9 cellular contexts compared by ENCODE assay signal in genomic region chr15:75171408-75171807, GRCh38. TPM values are rescaled to one million over a fixed set of nuclear protein-coding genes. Genes with fewer than 3 reads are reported as not detected.
DNase-seq lines count a peak whose midpoint lies in the region; ATAC-seq and TF ChIP-seq lines count a peak whose summit lies in the region.
"Had no signal": no experiment of that assay in that cellular context is flagged by ENCODE, and none has a peak within 500 bp of the region (broad histone marks: within the 10 kb centered on the region; RNA-seq: fewer than 3 reads in every experiment).

No MANE protein-coding gene starts in this region.

- no peaks in the 10 kb centered on the region for H3K27me3 ChIP-seq in BLaER1 treated with 17β-estradiol and CSF1 and Interleukin-3, amounts not matched to agents 10 nM and 100 nM
- H3K27me3 ChIP-seq in IMR-90 (ENCODE audit: control insufficient read depth, insufficient read depth, low read length) (no peaks in the 10 kb centered on the region), left lung (no peaks in the 10 kb centered on the region), hepatocyte (no peaks in the 10 kb centered on the region)
- H3K27me3 ChIP-seq: right lobe of liver had no signal

- no peaks in the 10 kb centered on the region for H3K36me3 Mint-ChIP-seq in activated CD4-positive, alpha-beta memory T cell treated with anti-CD3 and anti-CD28 coated beads for 36 hours

- peak overlapping the region; percentile 59 to 97 (median 86) for H3K4me2 ChIP-seq in BLaER1 treated with 17β-estradiol and CSF1 and Interleukin-3, amounts not matched to agents 10 nM and 100 nM
- H3K4me2 ChIP-seq in IMR-90 (ENCODE audit: low read depth, low read length) (no peak overlapping the region), hepatocyte (no peak overlapping the region)

- peaks cover 36 to 99% (median 86%) of the 10 kb centered on the region in 10 experiments for H3K4me1 ChIP-seq in BLaER1 treated with 17β-estradiol and CSF1 and Interleukin-3, amounts not matched to agents 10 nM and 100 nM
- H3K4me1 ChIP-seq in IMR-90 (ENCODE audit: control insufficient read depth, insufficient read depth, low read length) (peaks cover 12% of the 10 kb centered on the region), left lung (peaks cover 5 to 34% of the 10 kb centered on the region in 2 donors), hepatocyte (ENCODE audit: insufficient read depth) (peaks cover 10% of the 10 kb centered on the region)

- no peak overlapping the region for H2AK9ac ChIP-seq in IMR-90 (replicated peaks; ENCODE audit: low read depth, low read length, poor library complexity)

- no peak overlapping the region for H3K27ac Mint-ChIP-seq in activated CD4-positive, alpha-beta memory T cell treated with anti-CD3 and anti-CD28 coated beads for 36 hours

- H2BK15ac ChIP-seq in IMR-90 (ENCODE audit: low read depth, low read length) = peak overlapping the region; percentile 21; the same call in 1 of the 3 replicates

- peak overlapping the region; percentile 38 for H2AK5ac ChIP-seq in IMR-90 (ENCODE audit: low read depth, low read length)

- H2AFZ ChIP-seq in IMR-90 (replicated peaks; ENCODE audit: low read length, poor library complexity) (no peak overlapping the region), hepatocyte (no peak overlapping the region)

- H4K5ac ChIP-seq in IMR-90 (ENCODE audit: low read depth, low read length) = no peak overlapping the region

- in situ Hi-C loops in IMR-90 (cut with MboI; ENCODE audit: low sequenced_read_pairs) = no loop called here

- H3K23ac ChIP-seq in IMR-90 (ENCODE audit: low read depth, low read length) = no peak overlapping the region

- POLR2A ChIA-PET in IMR-90 (lab: Charles Lee; ENCODE audit: unreplicated experiment) = no interaction called here
- POLR2A ChIA-PET in activated CD4-positive, alpha-beta memory T cell treated with anti-CD3 and anti-CD28 coated beads for 36 hours (lab: Charles Lee) = no interaction called here

- peaks cover 0 to 37% (median 11%) of the 10 kb centered on the region in 11 experiments; a peak in 14 of 22 replicates for H3K9me3 ChIP-seq in BLaER1 treated with 17β-estradiol and CSF1 and Interleukin-3, amounts not matched to agents 10 nM and 100 nM (replicated peaks in 1 of 11)
- H3K9me3 ChIP-seq in IMR-90 (ENCODE audit: control insufficient read depth, insufficient read depth, low read length) (0 out of 2 replicates have a peak, but pooled peaks cover 2% of the 10 kb centered on the region), left lung (no peaks in the 10 kb centered on the region), hepatocyte (ENCODE audit: low read depth) (no peaks in the 10 kb centered on the region)
- H3K9me3 ChIP-seq: right lobe of liver had no signal

- H2BK120ac ChIP-seq in IMR-90 (ENCODE audit: low read depth, low read length) = peak overlapping the region; percentile 42; the same call in 1 of the 2 replicates

- H4K8ac ChIP-seq in IMR-90 (ENCODE audit: low read depth in 2 of 2, low read length in 2 of 2) = peak overlapping the region in 1 of 2 experiments; percentile 67; a peak in 1 of 4 replicates

- intact Hi-C loops in IMR-90 (cut with micrococcal nuclease) = no loop called here
- intact Hi-C loops in activated CD4-positive, alpha-beta memory T cell treated with anti-CD3 and anti-CD28 coated beads for 36 hours (cut with micrococcal nuclease) = no loop called here
- intact Hi-C loops in left lung (cut with DNase I) = no loop called here

- H3K9ac ChIP-seq in BLaER1 treated with 17β-estradiol and CSF1 and Interleukin-3, amounts not matched to agents 10 nM and 100 nM = peak overlapping the region in 8 of 11 experiments; percentile 11 to 73 (median 65); a peak in 13 of 22 replicates
- no peak overlapping the region for H3K9ac ChIP-seq in IMR-90 (ENCODE audit: low read depth, low read length)

- no peak overlapping the region for H3K56ac ChIP-seq in IMR-90 (ENCODE audit: extremely low read depth, insufficient read depth, low read length)

- no peaks in the 10 kb centered on the region for H3K79me2 ChIP-seq in hepatocyte

- peaks cover 0 to 6% (median 0%) of the 10 kb centered on the region in 11 experiments; a peak in 1 of 22 replicates for H3K36me3 ChIP-seq in BLaER1 treated with 17β-estradiol and CSF1 and Interleukin-3, amounts not matched to agents 10 nM and 100 nM
- H3K36me3 ChIP-seq in IMR-90 (ENCODE audit: control insufficient read depth, insufficient read depth, low read length) (no peaks in the 10 kb centered on the region), left lung (no peaks in the 10 kb centered on the region), hepatocyte (replicated peaks; ENCODE audit: insufficient read depth, low read depth) (no peaks in the 10 kb centered on the region)
- H3K36me3 ChIP-seq: right lobe of liver had no signal

- TF ChIP-seq CTCF in IMR-90 (conservative IDR thresholded peaks at IDR 0.05; ENCODE audit: low read depth, low read length) (no peak), left lung (IDR thresholded peaks at IDR 0.05) (no peak), hepatocyte (IDR thresholded peaks at IDR 0.05; ENCODE audit: poor library complexity) (no peak)

- no peaks in the 10 kb centered on the region for H3K9me2 ChIP-seq in hepatocyte (replicated peaks; ENCODE audit: insufficient read depth)

- peak overlapping the region; percentile 17 for H2BK5ac ChIP-seq in IMR-90 (ENCODE audit: low read depth, low read length, poor library complexity, severe bottlenecking)

- H3K4me3 ChIP-seq in BLaER1 treated with 17β-estradiol and CSF1 and Interleukin-3, amounts not matched to agents 10 nM and 100 nM = peak overlapping the region in 1 of 10 experiments; percentile 43; a peak in 1 of 20 replicates
- H3K4me3 ChIP-seq in IMR-90 (ENCODE audit: insufficient read depth, low read depth, low read length) (no peak overlapping the region), left lung (no peak overlapping the region), hepatocyte (no peak overlapping the region)
- H3K4me3 ChIP-seq: right lobe of liver had no signal

- H4K91ac ChIP-seq in IMR-90 (ENCODE audit: insufficient read depth, low read depth, low read length) = no peak overlapping the region

- peak overlapping the region; percentile 68; the same call in 1 of the 2 replicates for H2BK20ac ChIP-seq in IMR-90 (ENCODE audit: low read depth, low read length)

- peaks cover 6% of the 10 kb centered on the region for H3K9me1 ChIP-seq in IMR-90 (ENCODE audit: insufficient read depth, low read length)

- BruUV-seq in IMR-90 (replicated peaks; lab: Mats Ljungman, UMichigan) = no TSS peak

- peak overlapping the region; percentile 34; the same call in 1 of the 2 replicates for H3K4ac ChIP-seq in IMR-90 (ENCODE audit: low read depth, low read length)

- CTCF ChIA-PET in IMR-90 (lab: Yijun Ruan, JAX) = no interaction called here
- CTCF ChIA-PET in activated CD4-positive, alpha-beta memory T cell treated with anti-CD3 and anti-CD28 coated beads for 36 hours (lab: Charles Lee) = no interaction called here

- H3K14ac ChIP-seq in IMR-90 (replicated peaks; ENCODE audit: low read depth, low read length) = 0 out of 2 replicates have a peak overlapping the region, but pooled peaks have one; percentile 14

- peaks cover 17% of the 10 kb centered on the region for H3K4me1 Mint-ChIP-seq in activated CD4-positive, alpha-beta memory T cell treated with anti-CD3 and anti-CD28 coated beads for 36 hours (ENCODE audit: low read depth)

- no peak overlapping the region for H3K18ac ChIP-seq in IMR-90 (ENCODE audit: low read depth, low read length)

- ATAC-seq in IMR-90 (ENCODE audit: low read depth) (peak; percentile 80), left lung (peak; percentile 8), GM19023 (IDR thresholded peaks at IDR 0.05; ENCODE audit: unreplicated experiment) (no peak), HG02840 (IDR thresholded peaks at IDR 0.05; ENCODE audit: low FRiP score, unreplicated experiment) (no peak)

- no peaks in the 10 kb centered on the region for H3K9me3 Mint-ChIP-seq in activated CD4-positive, alpha-beta memory T cell treated with anti-CD3 and anti-CD28 coated beads for 36 hours

- H4K20me1 ChIP-seq in BLaER1 treated with 17β-estradiol and CSF1 and Interleukin-3, amounts not matched to agents 10 nM and 100 nM = no peaks in the 10 kb centered on the region
- H4K20me1 ChIP-seq in IMR-90 (ENCODE audit: insufficient read depth, low read length) = 0 out of 2 replicates have a peak, but pooled peaks cover 3% of the 10 kb centered on the region
- no peaks in the 10 kb centered on the region for H4K20me1 ChIP-seq in hepatocyte (ENCODE audit: insufficient read depth, poor library complexity, severe bottlenecking)

- H3K27ac ChIP-seq in BLaER1 treated with 17β-estradiol and CSF1 and Interleukin-3, amounts not matched to agents 10 nM and 100 nM = peak overlapping the region in 10 of 11 experiments; percentile 47 to 87 (median 79); a peak in 20 of 22 replicates
- peak overlapping the region; percentile 4; the same call in 1 of the 2 replicates for H3K27ac ChIP-seq in IMR-90 (ENCODE audit: insufficient read depth, low read length)
- peak overlapping the region in 1 of 2 donors; percentile 23 for H3K27ac ChIP-seq in left lung
- H3K27ac ChIP-seq in hepatocyte = no peak overlapping the region
- H3K27ac ChIP-seq: right lobe of liver had no signal

- no peaks in the 10 kb centered on the region for H3K79me1 ChIP-seq in IMR-90 (ENCODE audit: low read depth in 1 of 2, low read length in 2 of 2)

- TF ChIP-seq RAD21 in IMR-90 (IDR thresholded peaks at IDR 0.05; ENCODE audit: low read length) = no peak; the same call in 1 of the 2 replicates

- 0% methylated on average over 1 of the region's 5 CpGs; no CpG with 5 or more reads in 1 of the 2 experiments for WGBS in IMR-90 (ENCODE audit: extremely low coverage in 2 of 2, insufficient read length in 1 of 2), 2 experiments
- WGBS in hepatocyte (ENCODE audit: low lambda C conversion rate, missing lambda C conversion rate) = 91% methylated on average over 5 of the region's 5 CpGs

- no peak for TF ChIP-seq POLR2A in IMR-90 (IDR thresholded peaks at IDR 0.05; ENCODE audit: low read depth, low read length)

- DNase-seq in IMR-90 = peak; percentile 90
- peak; percentile 43 for DNase-seq in activated CD4-positive, alpha-beta memory T cell treated with anti-CD3 and anti-CD28 coated beads for 36 hours
- no peak for DNase-seq in left lung
- DNase-seq in hepatocyte (ENCODE audit: low spot score) = no peak
- no peak for DNase-seq in COR-L47 (lab: John Stamatoyannopoulos, UW)
- DNase-seq: right lobe of liver had no signal

- dilution Hi-C loops in IMR-90 (cut with HindIII; ENCODE audit: low sequenced_read_pairs, unreplicated experiment) = no loop called here

- H3K27me3 Mint-ChIP-seq in activated CD4-positive, alpha-beta memory T cell treated with anti-CD3 and anti-CD28 coated beads for 36 hours = no peaks in the 10 kb centered on the region

- H3K4me3 Mint-ChIP-seq in activated CD4-positive, alpha-beta memory T cell treated with anti-CD3 and anti-CD28 coated beads for 36 hours = no peak overlapping the region

RNA-seq across cellular contexts. Expression of gene C15orf39, which starts 30.3 kb away (rescaled TPM):
- 1.3 and 1.9 TPM in 2 replicates for total RNA-seq in IMR-90 (2012; rRNA removed)
- 5.7 and 7.0 TPM in 2 replicates for polyA plus RNA-seq in IMR-90 (2012; rRNA removed)
- 3.1 and 5.9 TPM in 2 replicates for polyA plus RNA-seq in IMR-90 (2012; cell fraction: cytosol; rRNA removed)
- 6.0 and 10.0 TPM in 2 replicates for polyA plus RNA-seq in IMR-90 (2012; cell fraction: nucleus; rRNA removed; ENCODE audit: low replicate concordance)
- 10 to 100 TPM; 14.1 to 14.2 TPM for total RNA-seq in activated CD4-positive, alpha-beta memory T cell treated with anti-CD3 and anti-CD28 coated beads for 36 hours
- total RNA-seq in left lung = 10 to 100 TPM; 19.9 to 35.7 TPM
- 11.4 and 18.3 TPM in 2 replicates for total RNA-seq in hepatocyte
- polyA plus RNA-seq in hepatocyte = 15.3 and 16.4 TPM in 2 replicates

Comparison
In these comparisons a context has a peak if more than half of its experiments do, and no peak if none do; other contexts are left out.
1. H3K4me2 ChIP-seq: peak in BLaER1 treated with 17β-estradiol and CSF1 and Interleukin-3, amounts not matched to agents 10 nM and 100 nM (11 of 11); none in IMR-90 (single experiment) and hepatocyte (single experiment).
2. ATAC-seq: peak in IMR-90 (single experiment) and left lung (single experiment); none in GM19023 (single experiment) and HG02840 (single experiment).
3. DNase-seq: peak in IMR-90 (single experiment) and activated CD4-positive, alpha-beta memory T cell treated with anti-CD3 and anti-CD28 coated beads for 36 hours (single experiment); none in left lung (0 of 2), hepatocyte (single experiment) and COR-L47 (single experiment).